Comparison of ENCODE assay signal across 1 cellular context in the genomic region with DNA sequence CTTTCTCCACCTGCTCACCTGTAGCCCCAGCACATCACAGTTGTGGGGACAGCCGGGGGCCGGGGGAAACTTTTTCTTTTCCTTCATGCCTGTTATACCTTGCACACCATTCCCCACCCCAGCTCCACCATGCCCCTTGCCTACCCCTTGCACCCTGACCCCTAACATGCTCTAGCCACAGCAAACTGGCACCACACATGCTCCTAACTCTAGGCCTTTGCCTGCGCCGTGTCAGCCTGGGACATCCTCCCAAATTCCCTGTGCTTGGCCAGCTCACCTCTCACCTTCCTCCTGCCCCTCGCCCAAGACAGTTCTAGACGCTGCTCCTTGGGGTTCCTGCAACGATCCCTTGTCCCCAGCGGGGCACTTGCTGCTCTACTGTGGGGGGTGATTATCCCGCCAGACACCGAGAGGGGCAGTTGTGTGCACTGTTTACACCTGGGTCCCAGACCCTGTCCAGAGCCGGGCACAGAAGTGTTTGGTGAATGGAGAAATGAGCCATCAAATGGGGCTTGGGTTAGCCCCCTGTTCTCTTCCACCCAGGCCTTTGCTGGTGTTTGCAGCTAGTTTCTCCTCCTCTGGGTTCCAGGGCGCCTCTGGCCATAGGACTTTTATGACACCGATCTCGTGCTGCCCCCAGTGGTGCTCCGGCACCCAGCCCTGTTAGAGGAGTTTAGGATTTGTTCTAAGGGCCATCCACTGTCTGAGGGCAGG.
TF ChIP-seq lines count a peak whose summit lies in the region.

No MANE protein-coding gene starts in this region.

TF ChIP-seq in IMR-90, 13 proteins besides CTCF, POLR2A, EP300 and RAD21:
- no peak for TF ChIP-seq SMC3 (IDR thresholded peaks at IDR 0.05; ENCODE audit: low read depth, low read length)
- no peak for TF ChIP-seq RFX5 (IDR thresholded peaks at IDR 0.05; ENCODE audit: low read depth, low read length)
- TF ChIP-seq CEBPB (IDR thresholded peaks at IDR 0.05; ENCODE audit: low read depth, low read length): no peak
- no peak for TF ChIP-seq MXI1 (IDR thresholded peaks at IDR 0.05; ENCODE audit: borderline replicate concordance, low read depth, low read length)
- TF ChIP-seq CHD1 (IDR thresholded peaks at IDR 0.05; ENCODE audit: low read depth, low read length): no peak
- TF ChIP-seq, protein P1, sequence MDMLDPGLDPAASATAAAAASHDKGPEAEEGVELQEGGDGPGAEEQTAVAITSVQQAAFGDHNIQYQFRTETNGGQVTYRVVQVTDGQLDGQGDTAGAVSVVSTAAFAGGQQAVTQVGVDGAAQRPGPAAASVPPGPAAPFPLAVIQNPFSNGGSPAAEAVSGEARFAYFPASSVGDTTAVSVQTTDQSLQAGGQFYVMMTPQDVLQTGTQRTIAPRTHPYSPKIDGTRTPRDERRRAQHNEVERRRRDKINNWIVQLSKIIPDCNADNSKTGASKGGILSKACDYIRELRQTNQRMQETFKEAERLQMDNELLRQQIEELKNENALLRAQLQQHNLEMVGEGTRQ (IDR thresholded peaks at IDR 0.05; ENCODE audit: low read depth, low read length): no peak
- no peak for TF ChIP-seq RCOR1 (IDR thresholded peaks at IDR 0.05; ENCODE audit: insufficient replicate concordance, low read length)
- TF ChIP-seq, protein P2, sequence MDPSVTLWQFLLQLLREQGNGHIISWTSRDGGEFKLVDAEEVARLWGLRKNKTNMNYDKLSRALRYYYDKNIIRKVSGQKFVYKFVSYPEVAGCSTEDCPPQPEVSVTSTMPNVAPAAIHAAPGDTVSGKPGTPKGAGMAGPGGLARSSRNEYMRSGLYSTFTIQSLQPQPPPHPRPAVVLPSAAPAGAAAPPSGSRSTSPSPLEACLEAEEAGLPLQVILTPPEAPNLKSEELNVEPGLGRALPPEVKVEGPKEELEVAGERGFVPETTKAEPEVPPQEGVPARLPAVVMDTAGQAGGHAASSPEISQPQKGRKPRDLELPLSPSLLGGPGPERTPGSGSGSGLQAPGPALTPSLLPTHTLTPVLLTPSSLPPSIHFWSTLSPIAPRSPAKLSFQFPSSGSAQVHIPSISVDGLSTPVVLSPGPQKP (IDR thresholded peaks at IDR 0.05; ENCODE audit: borderline replicate concordance, low read depth, low read length): no peak
- TF ChIP-seq FOS (IDR thresholded peaks at IDR 0.05; ENCODE audit: low read depth, low read length): no peak
- no peak for TF ChIP-seq MAFK (IDR thresholded peaks at IDR 0.05; ENCODE audit: low read depth, low read length)
- no peak for TF ChIP-seq BHLHE40 (IDR thresholded peaks at IDR 0.05; ENCODE audit: low read depth, low read length)
- no peak for TF ChIP-seq NFE2L2 (IDR thresholded peaks at IDR 0.05; ENCODE audit: low read depth, low read length)
- TF ChIP-seq MAZ (IDR thresholded peaks at IDR 0.05; ENCODE audit: borderline replicate concordance, low read depth, low read length): no peak
TF ChIP-seq in IMR-90: peak in this region for 0.
